In genomic region chr10:122554576-122554975, GRCh38 we compare ENCODE assay signal across 33 cellular contexts. TPM values are rescaled to one million over a fixed set of nuclear protein-coding genes. Genes with fewer than 3 reads are reported as not detected.
"Had no signal": no experiment of that assay in that cellular context is flagged by ENCODE, and none has a peak within 500 bp of the region (broad histone marks: within the 10 kb centered on the region; RNA-seq: fewer than 3 reads in every experiment).

No MANE protein-coding gene starts in this region.

- FAIRE-seq: colon, endometrium, endothelial cell of umbilical vein had no signal

- H3K9me3 ChIP-seq: ascending aorta, esophagus squamous epithelium, gastroesophageal sphincter had no signal

- H3K27ac ChIP-seq: ascending aorta, epithelial cell of prostate, esophagus squamous epithelium, gastroesophageal sphincter had no signal

- H3K4me1 Mint-ChIP-seq: brain had no signal

- H3K27ac Mint-ChIP-seq: activated CD4-positive, alpha-beta memory T cell treated with anti-CD3 and anti-CD28 coated beads, Interleukin-2, amount 10 ng/mL, durations not matched to agents 7 days and 5 days; activated CD4-positive, alpha-beta T cell treated with anti-CD3 and anti-CD28 coated beads, Interleukin-2, amount 10 ng/mL, durations not matched to agents 7 days and 5 days; activated naive CD4-positive, alpha-beta T cell treated with anti-CD3 and anti-CD28 coated beads, Interleukin-2, amount 10 ng/mL, durations not matched to agents 7 days and 5 days; activated naive CD4-positive, alpha-beta T cell treated with anti-CD3 and anti-CD28 coated beads, Interleukin-2, amount 50 U/mL, for 72 hours; activated naive CD8-positive, alpha-beta T cell treated with anti-CD3 and anti-CD28 coated beads, Interleukin-2, amount 10 ng/mL, durations not matched to agents 7 days and 5 days; activated T-cell treated with anti-CD3 and anti-CD28 coated beads, Interleukin-2, amount 50 U/mL, for 24 hours; activated T-cell treated with anti-CD3 and anti-CD28 coated beads, Interleukin-2, amount 50 U/mL, for 72 hours; brain; T-cell; T-helper 17 cell; T-helper 2 cell treated with Interferon-gamma antibody and Interleukin-4, amounts not matched to agents 5 μg/mL and 100 μg/mL, for 36 hours had no signal

- H3K36me3 ChIP-seq: ascending aorta, esophagus squamous epithelium, gastroesophageal sphincter had no signal

- H3K4me3 ChIP-seq: ascending aorta, esophagus squamous epithelium, gastroesophageal sphincter had no signal

- H3K27me3 Mint-ChIP-seq: activated T-cell treated with anti-CD3 and anti-CD28 coated beads, Interleukin-2, amount 50 U/mL, for 24 hours; T-helper 17 cell had no signal

- H3K4me1 ChIP-seq: ascending aorta, esophagus squamous epithelium, gastroesophageal sphincter had no signal

- H3K9me3 Mint-ChIP-seq: activated CD4-positive, alpha-beta memory T cell treated with anti-CD3 and anti-CD28 coated beads, Interleukin-2, amount 10 ng/mL, durations not matched to agents 7 days and 5 days; activated CD4-positive, alpha-beta T cell treated with anti-CD3 and anti-CD28 coated beads, Interleukin-2, amount 10 ng/mL, durations not matched to agents 7 days and 5 days; activated naive CD4-positive, alpha-beta T cell treated with anti-CD3 and anti-CD28 coated beads, Interleukin-2, amount 10 ng/mL, durations not matched to agents 7 days and 5 days; activated naive CD4-positive, alpha-beta T cell treated with anti-CD3 and anti-CD28 coated beads, Interleukin-2, amount 50 U/mL, for 72 hours; activated naive CD8-positive, alpha-beta T cell treated with anti-CD3 and anti-CD28 coated beads, Interleukin-2, amount 10 ng/mL, durations not matched to agents 7 days and 5 days; activated T-cell treated with anti-CD3 and anti-CD28 coated beads, Interleukin-2, amount 50 U/mL, for 24 hours; activated T-cell treated with anti-CD3 and anti-CD28 coated beads, Interleukin-2, amount 50 U/mL, for 72 hours; T-cell; T-helper 2 cell treated with Interferon-gamma antibody and Interleukin-4, amounts not matched to agents 5 μg/mL and 100 μg/mL, for 36 hours had no signal

- H3K4me3 Mint-ChIP-seq: activated CD4-positive, alpha-beta memory T cell treated with anti-CD3 and anti-CD28 coated beads, Interleukin-2, amount 10 ng/mL, durations not matched to agents 7 days and 5 days; activated CD4-positive, alpha-beta T cell treated with anti-CD3 and anti-CD28 coated beads, Interleukin-2, amount 10 ng/mL, durations not matched to agents 7 days and 5 days; activated naive CD4-positive, alpha-beta T cell treated with anti-CD3 and anti-CD28 coated beads, Interleukin-2, amount 10 ng/mL, durations not matched to agents 7 days and 5 days; activated naive CD8-positive, alpha-beta T cell treated with anti-CD3 and anti-CD28 coated beads, Interleukin-2, amount 10 ng/mL, durations not matched to agents 7 days and 5 days; activated T-cell treated with anti-CD3 and anti-CD28 coated beads, Interleukin-2, amount 50 U/mL, for 24 hours; activated T-cell treated with anti-CD3 and anti-CD28 coated beads, Interleukin-2, amount 50 U/mL, for 72 hours; brain; T-cell; T-helper 17 cell; T-helper 2 cell treated with Interferon-gamma antibody and Interleukin-4, amounts not matched to agents 5 μg/mL and 100 μg/mL, for 36 hours had no signal

- ATAC-seq: activated naive CD4-positive, alpha-beta T cell treated with anti-CD3 and anti-CD28 coated beads, Interleukin-2, amount 50 U/mL, for 72 hours; activated T-cell treated with anti-CD3 and anti-CD28 coated beads, Interleukin-2, amount 50 U/mL, for 72 hours; gastroesophageal sphincter; T-cell; T-helper 17 cell had no signal

- H3K27me3 ChIP-seq: ascending aorta had no signal

- DNase-seq: activated CD4-positive, alpha-beta memory T cell treated with anti-CD3 and anti-CD28 coated beads, Interleukin-2, amount 10 ng/mL, durations not matched to agents 7 days and 5 days; activated CD4-positive, alpha-beta T cell treated with anti-CD3 and anti-CD28 coated beads for 1 hour; activated CD4-positive, alpha-beta T cell treated with anti-CD3 and anti-CD28 coated beads for 4 hours; activated CD4-positive, alpha-beta T cell treated with anti-CD3 and anti-CD28 coated beads, Interleukin-2, amount 10 ng/mL, durations not matched to agents 7 days and 5 days; activated CD4-positive, alpha-beta T cell treated with anti-CD3 and anti-CD28 coated beads, Interleukin-2, amount 50 U/mL, for 4 hours; activated CD4-positive, CD25-positive, alpha-beta regulatory T cell; activated CD8-positive, alpha-beta memory T cell treated with anti-CD3 and anti-CD28 coated beads, Interleukin-2, amount 50 U/mL, for 48 hours; activated gamma-delta T cell; activated naive CD4-positive, alpha-beta T cell; activated naive CD4-positive, alpha-beta T cell treated with anti-CD3 and anti-CD28 coated beads, Interleukin-2, amount 10 ng/mL, durations not matched to agents 7 days and 5 days; activated naive CD8-positive, alpha-beta T cell treated with anti-CD3 and anti-CD28 coated beads, Interleukin-2, amount 10 ng/mL, durations not matched to agents 7 days and 5 days; activated T-cell treated with anti-CD3 and anti-CD28 coated beads for 4 hours; activated T-cell treated with anti-CD3 and anti-CD28 coated beads, Interleukin-2, amount 50 U/mL, for 24 hours; activated T-cell treated with anti-CD3 and anti-CD28 coated beads, Interleukin-2, amount 50 U/mL, for 72 hours; caudate nucleus; effector CD8-positive, alpha-beta T cell; esophagus squamous epithelium; foreskin melanocyte; SW 1271; T-cell; T-helper 17 cell had no signal

- H3K36me3 Mint-ChIP-seq: activated naive CD4-positive, alpha-beta T cell treated with anti-CD3 and anti-CD28 coated beads, Interleukin-2, amount 10 ng/mL, durations not matched to agents 7 days and 5 days; activated naive CD4-positive, alpha-beta T cell treated with anti-CD3 and anti-CD28 coated beads, Interleukin-2, amount 50 U/mL, for 72 hours; activated naive CD8-positive, alpha-beta T cell treated with anti-CD3 and anti-CD28 coated beads, Interleukin-2, amount 10 ng/mL, durations not matched to agents 7 days and 5 days; brain; T-cell had no signal

RNA-seq across cellular contexts. Expression of gene DMBT1, which starts 6.0 kb away (rescaled TPM):
- total RNA-seq: activated CD4-positive, alpha-beta T cell treated with anti-CD3 and anti-CD28 coated beads, Interleukin-2, amount 10 ng/mL, durations not matched to agents 7 days and 5 days; activated naive CD4-positive, alpha-beta T cell treated with anti-CD3 and anti-CD28 coated beads, Interleukin-2, amount 50 U/mL, for 72 hours; activated naive CD8-positive, alpha-beta T cell treated with anti-CD3 and anti-CD28 coated beads, Interleukin-2, amount 10 ng/mL, durations not matched to agents 7 days and 5 days; activated T-cell treated with anti-CD3 and anti-CD28 coated beads, Interleukin-2, amount 50 U/mL, for 72 hours; ascending aorta; dermis microvascular lymphatic vessel endothelial cell; endothelial cell of umbilical vein; fibroblast of villous mesenchyme; T-helper 17 cell had no signal
- polyA plus RNA-seq: fibroblast of lung had no signal
